33 cellular contexts compared by ENCODE assay signal in genomic region chr14:105085766-105086165, GRCh38. TPM values are rescaled to one million over a fixed set of nuclear protein-coding genes. Genes with fewer than 3 reads are reported as not detected.
DNase-seq lines count a peak whose midpoint lies in the region; ATAC-seq and TF ChIP-seq lines count a peak whose summit lies in the region.
"Had no signal": no experiment of that assay in that cellular context is flagged by ENCODE, and none has a peak within 500 bp of the region (broad histone marks: within the 10 kb centered on the region; RNA-seq: fewer than 3 reads in every experiment).

No MANE protein-coding gene starts in this region.

- peaks cover 27% of the 10 kb centered on the region for H4K20me1 ChIP-seq in osteoblast (ENCODE audit: insufficient read depth, low read length)

- H3K4me3 Mint-ChIP-seq in endodermal cell, result no peak overlapping the region

- H3K27ac ChIP-seq in RWPE1, result peak overlapping the region; percentile 100
- H3K27ac ChIP-seq in osteoblast (ENCODE audit: low read depth, low read length), result no peak overlapping the region
- no peak overlapping the region for H3K27ac ChIP-seq in endodermal cell (ENCODE audit: low read depth, low read length)
- no peak overlapping the region for H3K27ac ChIP-seq in left lung
- H3K27ac ChIP-seq: adrenal gland, neural progenitor cell, testis, WERI-Rb-1 had no signal

- 83 to 91% methylated on average over 2 to 5 of the region's 5 CpGs for WGBS in endodermal cell (ENCODE audit: insufficient coverage in 1 of 2, insufficient read length in 1 of 2), 2 experiments

- no peaks in the 10 kb centered on the region for H3K79me2 ChIP-seq in osteoblast (ENCODE audit: insufficient read depth, low read length)

- H3K36me3 ChIP-seq in osteoblast (ENCODE audit: insufficient read depth, low read length) (no peaks in the 10 kb centered on the region), endodermal cell (ENCODE audit: control insufficient read depth, insufficient read depth, low read length) (no peaks in the 10 kb centered on the region), left lung (no peaks in the 10 kb centered on the region)
- H3K36me3 ChIP-seq: adrenal gland, HAP-1, neural progenitor cell, uterus, WERI-Rb-1 had no signal

- H3K27ac Mint-ChIP-seq in endodermal cell, result no peak overlapping the region
- H3K27ac Mint-ChIP-seq: activated naive CD4-positive, alpha-beta T cell treated with anti-CD3 and anti-CD28 coated beads for 36 hours; B cell; neural progenitor cell; progenitor cell of endocrine pancreas had no signal

- H3K27me3 Mint-ChIP-seq in endodermal cell (ENCODE audit: insufficient read depth), result peaks cover 41% of the 10 kb centered on the region

- H3K36me3 Mint-ChIP-seq in endodermal cell (ENCODE audit: low read depth), result no peaks in the 10 kb centered on the region
- H3K36me3 Mint-ChIP-seq: memory B cell, neural progenitor cell had no signal

- ATAC-seq in Right ventricle myocardium superior (ENCODE audit: poor library complexity) (no peak), left lung (no peak)
- ATAC-seq: body of pancreas, left colon, Right ventricle myocardium inferior had no signal

- H3K4me3 ChIP-seq in osteoblast (ENCODE audit: insufficient read depth, low read length), result no peak overlapping the region
- H3K4me3 ChIP-seq in endodermal cell (ENCODE audit: low read length), result no peak overlapping the region
- no peak overlapping the region for H3K4me3 ChIP-seq in left lung
- H3K4me3 ChIP-seq: adrenal gland, body of pancreas, HAP-1 had no signal

- peaks cover 13% of the 10 kb centered on the region for H3K4me1 ChIP-seq in osteoblast (ENCODE audit: insufficient read depth, low read length)
- H3K4me1 ChIP-seq in endodermal cell (ENCODE audit: control insufficient read depth, insufficient read depth, low read length), result peaks cover 6% of the 10 kb centered on the region
- H3K4me1 ChIP-seq in left lung, result peaks cover 14 to 47% of the 10 kb centered on the region in 2 donors
- H3K4me1 ChIP-seq: uterus had no signal

- no peaks in the 10 kb centered on the region for H3K27me3 ChIP-seq in osteoblast (ENCODE audit: insufficient read depth, low read length)
- peaks cover 15% of the 10 kb centered on the region for H3K27me3 ChIP-seq in endodermal cell (ENCODE audit: control insufficient read depth, insufficient read depth, low read length, poor library complexity, severe bottlenecking)
- H3K27me3 ChIP-seq in left lung, result peaks cover 0 to 36% of the 10 kb centered on the region in 2 donors
- H3K27me3 ChIP-seq: body of pancreas, testis, uterus had no signal

- intact Hi-C loops in cardiac septum (cut with DNase I), result loop anchor here (2.0 kb wide), 1 partner anchor 109 kb away; no protein-coding TSS in a partner anchor
- intact Hi-C loops in Right ventricle myocardium superior (cut with DNase I), result loop anchor here (5.0 to 10.0 kb wide), 3 partner anchors 103 to 199 kb away; no protein-coding TSS in a partner anchor
- intact Hi-C loops in left lung (cut with DNase I), result no loop called here

- H3K9ac ChIP-seq in endodermal cell (ENCODE audit: extremely low read depth, low read length, poor library complexity, severe bottlenecking), result no peak overlapping the region
- H3K9ac ChIP-seq: neural progenitor cell had no signal

- POLR2A ChIA-PET in RWPE1 (lab: Yijun Ruan, JAX; ENCODE audit: low non-redundant PET), result no interaction called here

- no peak overlapping the region for H2AFZ ChIP-seq in osteoblast (ENCODE audit: low read length)
- H2AFZ ChIP-seq: neural progenitor cell had no signal

- TF ChIP-seq CTCF in RWPE1 (conservative IDR thresholded peaks at IDR 0.05; ENCODE audit: low read depth) (no peak), osteoblast (IDR thresholded peaks at IDR 0.05; ENCODE audit: extremely low read depth, low read depth, low read length) (no peak), endodermal cell (conservative IDR thresholded peaks at IDR 0.05) (no peak), left lung (IDR thresholded peaks at IDR 0.05) (no peak)

- H3K9me3 Mint-ChIP-seq in endodermal cell, result peaks cover 2% of the 10 kb centered on the region
- H3K9me3 Mint-ChIP-seq: activated naive CD4-positive, alpha-beta T cell treated with anti-CD3 and anti-CD28 coated beads for 36 hours; activated T-cell treated with anti-CD3 and anti-CD28 coated beads, Interleukin-2, amount 50 U/mL, for 4 hours; memory B cell; neural progenitor cell had no signal

- DNase-seq in cardiac septum (ENCODE audit: low spot score), result peak; percentile 51
- DNase-seq in Right ventricle myocardium superior, result no peak
- no peak for DNase-seq in RWPE1 (ENCODE audit: low spot score)
- DNase-seq in osteoblast (ENCODE audit: insufficient read length, low spot score, missing footprints), result peak; percentile 58
- no peak for DNase-seq in globus pallidus (ENCODE audit: low spot score)
- no peak for DNase-seq in endodermal cell
- no peak for DNase-seq in hypothalamus (lab: John Stamatoyannopoulos, UW)
- no peak for DNase-seq in left lung
- DNase-seq: activated CD4-positive, alpha-beta T cell treated with anti-CD3 and anti-CD28 coated beads for 48 hours; activated naive CD4-positive, alpha-beta T cell treated with anti-CD3 and anti-CD28 coated beads for 36 hours; activated T-cell treated with anti-CD3 and anti-CD28 coated beads, Interleukin-2, amount 50 U/mL, for 4 hours; body of pancreas; DMS79; GF-D8; glutamatergic neuron; Kasumi-1; left colon; NCI-H1694; NCI-H446 treated with DMSO at 0.1 percent for 48 hours; NCI-H82; stimulated activated naive CD4-positive, alpha-beta T cell; testis; uterus; WERI-Rb-1 had no signal

- peaks cover 10% of the 10 kb centered on the region for H3K4me1 Mint-ChIP-seq in endodermal cell

- H3K4me2 ChIP-seq in osteoblast (ENCODE audit: insufficient read depth, low read length), result no peak overlapping the region

- CTCF ChIA-PET in RWPE1 (lab: Yijun Ruan, JAX), result interaction anchor here (0.6 to 8.1 kb wide), 7 partner anchors 11 to 239 kb away, joined by 3 to 99 read pairs (median 5); partner anchors contain the start of gene JAG2

- no peaks in the 10 kb centered on the region for H3K9me3 ChIP-seq in osteoblast (ENCODE audit: low read depth, low read length)
- no peaks in the 10 kb centered on the region for H3K9me3 ChIP-seq in endodermal cell (ENCODE audit: control insufficient read depth, low read length)
- no peaks in the 10 kb centered on the region for H3K9me3 ChIP-seq in left lung
- H3K9me3 ChIP-seq: adrenal gland, body of pancreas, HAP-1, testis, uterus had no signal

RNA-seq across cellular contexts. Expression of gene GPR132, which starts 20.5 kb away (rescaled TPM):
- total RNA-seq in cardiac septum (0.73 TPM), Right ventricle myocardium superior (1.3 TPM), osteoblast (under 0.01 TPM in 2 replicates), endodermal cell (1 to 10 TPM in 1 of 2 donors, under 1 TPM in 1; 0.27 to 3.3 TPM), left lung (10 to 100 TPM in 1 of 2 donors, 1 to 10 TPM in 1; 1.9 to 10.4 TPM)
- polyA plus RNA-seq in endodermal cell (2013, experiment 1 of 2), result 0.25 TPM
- 0.08 TPM for polyA plus RNA-seq in endodermal cell (2013, experiment 2 of 2)
- total RNA-seq: A673, HepG2 had no signal
- polyA plus RNA-seq: HepG2 had no signal

Comparison
In these comparisons a context has a peak if more than half of its experiments do, and no peak if none do; other contexts are left out.
1. DNase-seq: peak in cardiac septum (single experiment) and osteoblast (single experiment); none in Right ventricle myocardium superior (single experiment), RWPE1 (single experiment), globus pallidus (single experiment), endodermal cell (single experiment), hypothalamus (0 of 51) and left lung (0 of 2).
2. intact Hi-C loops: an anchor here in cardiac septum (2.0 kb wide) and Right ventricle myocardium superior (5.0 to 10.0 kb wide); none called in left lung.